Comparison of ENCODE assay signal across 1 cellular context in the genomic region with DNA sequence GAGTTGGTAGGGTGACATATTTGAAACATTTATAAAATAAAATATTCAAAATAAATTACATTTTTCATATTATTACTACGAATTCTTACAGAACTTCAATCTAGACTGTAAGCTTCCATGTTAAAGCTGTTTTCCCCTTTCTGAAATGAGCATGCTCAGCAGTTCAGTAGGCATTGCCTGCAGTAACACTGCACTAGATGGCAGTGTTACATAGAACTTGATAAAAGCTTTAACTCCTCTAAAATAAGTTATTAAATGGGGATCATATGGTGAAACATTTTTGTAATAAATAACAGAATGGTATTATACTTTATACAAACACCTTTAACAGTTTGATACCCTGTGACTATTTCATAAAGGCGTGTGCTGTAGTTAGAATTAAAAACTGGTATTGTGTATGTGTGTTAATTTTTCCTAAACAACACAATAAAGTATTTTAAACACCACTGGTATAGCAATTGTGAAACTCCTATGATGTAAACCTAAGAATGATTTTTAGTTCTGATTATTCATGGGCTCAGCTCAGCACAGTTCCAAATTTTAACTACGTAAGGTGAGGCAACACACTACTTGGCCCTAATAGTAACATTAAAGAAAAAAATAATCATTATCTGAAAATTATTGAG.
TF ChIP-seq lines count a peak whose summit lies in the region.

No MANE protein-coding gene starts in this region.

TF ChIP-seq in GM12878, 131 proteins besides CTCF, POLR2A, EP300 and RAD21 (continued from another document):
- TF ChIP-seq DPF2 (IDR thresholded peaks at IDR 0.05) (0 out of 2 replicates have a peak, but pooled peaks have one; percentile 15), ZNF217 (IDR thresholded peaks at IDR 0.05) (peak; percentile 46; the same call in 1 of the 2 replicates), EED (IDR thresholded peaks at IDR 0.05; ENCODE audit: low read depth) (no peak), HDAC2 (IDR thresholded peaks at IDR 0.05) (no peak), YY1 (IDR thresholded peaks at IDR 0.05; ENCODE audit: low read depth, low read length) (no peak), SP1 (IDR thresholded peaks at IDR 0.05; ENCODE audit: low read depth, low read length) (no peak), CHD1 (IDR thresholded peaks at IDR 0.05; ENCODE audit: low read depth, low read length) (no peak), PRDM15 (CRISPR knock-in tag; IDR thresholded peaks at IDR 0.05) (no peak), NFYA (IDR thresholded peaks at IDR 0.05; ENCODE audit: borderline replicate concordance, low read depth, low read length) (no peak), MYC (IDR thresholded peaks at IDR 0.05; ENCODE audit: insufficient read depth, insufficient read length, insufficient replicate concordance, low read length, severe bottlenecking) (no peak), POU2F2 (IDR thresholded peaks at IDR 0.05; ENCODE audit: borderline replicate concordance, low read depth, low read length) (0 out of 3 replicates have a peak, but pooled peaks have one; percentile 20), IRF3 (IDR thresholded peaks at IDR 0.05) (no peak), PAX8 (IDR thresholded peaks at IDR 0.05) (0 out of 2 replicates have a peak, but pooled peaks have one; percentile 41), RELA (IDR thresholded peaks at IDR 0.05; ENCODE audit: borderline replicate concordance, partially characterized antibody) (no peak), MTA2 (IDR thresholded peaks at IDR 0.05; ENCODE audit: low read depth) (no peak), CBFB (IDR thresholded peaks at IDR 0.05; ENCODE audit: low read depth) (no peak), SREBF2 (IDR thresholded peaks at IDR 0.05; ENCODE audit: low read length) (no peak), MEF2A (IDR thresholded peaks at IDR 0.05; ENCODE audit: insufficient read depth, low read depth, low read length) (peak; percentile 41; the same call in 1 of the 2 replicates), SUPT20H (IDR thresholded peaks at IDR 0.05; ENCODE audit: borderline replicate concordance, control insufficient read depth, low read depth, low read length) (no peak), ZNF622 (IDR thresholded peaks at IDR 0.05) (no peak), SMC3 (IDR thresholded peaks at IDR 0.05; ENCODE audit: borderline replicate concordance, low read length) (peak; percentile 90)
- TF ChIP-seq, protein P1, sequence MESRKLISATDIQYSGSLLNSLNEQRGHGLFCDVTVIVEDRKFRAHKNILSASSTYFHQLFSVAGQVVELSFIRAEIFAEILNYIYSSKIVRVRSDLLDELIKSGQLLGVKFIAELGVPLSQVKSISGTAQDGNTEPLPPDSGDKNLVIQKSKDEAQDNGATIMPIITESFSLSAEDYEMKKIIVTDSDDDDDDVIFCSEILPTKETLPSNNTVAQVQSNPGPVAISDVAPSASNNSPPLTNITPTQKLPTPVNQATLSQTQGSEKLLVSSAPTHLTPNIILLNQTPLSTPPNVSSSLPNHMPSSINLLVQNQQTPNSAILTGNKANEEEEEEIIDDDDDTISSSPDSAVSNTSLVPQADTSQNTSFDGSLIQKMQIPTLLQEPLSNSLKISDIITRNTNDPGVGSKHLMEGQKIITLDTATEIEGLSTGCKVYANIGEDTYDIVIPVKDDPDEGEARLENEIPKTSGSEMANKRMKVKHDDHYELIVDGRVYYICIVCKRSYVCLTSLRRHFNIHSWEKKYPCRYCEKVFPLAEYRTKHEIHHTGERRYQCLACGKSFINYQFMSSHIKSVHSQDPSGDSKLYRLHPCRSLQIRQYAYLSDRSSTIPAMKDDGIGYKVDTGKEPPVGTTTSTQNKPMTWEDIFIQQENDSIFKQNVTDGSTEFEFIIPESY (IDR thresholded peaks at IDR 0.05): peak; percentile 40; the same call in 1 of the 2 replicates
- TF ChIP-seq, protein P2, sequence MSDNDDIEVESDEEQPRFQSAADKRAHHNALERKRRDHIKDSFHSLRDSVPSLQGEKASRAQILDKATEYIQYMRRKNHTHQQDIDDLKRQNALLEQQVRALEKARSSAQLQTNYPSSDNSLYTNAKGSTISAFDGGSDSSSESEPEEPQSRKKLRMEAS (IDR thresholded peaks at IDR 0.05; ENCODE audit: low read depth, low read length): no peak
- TF ChIP-seq, protein P3, sequence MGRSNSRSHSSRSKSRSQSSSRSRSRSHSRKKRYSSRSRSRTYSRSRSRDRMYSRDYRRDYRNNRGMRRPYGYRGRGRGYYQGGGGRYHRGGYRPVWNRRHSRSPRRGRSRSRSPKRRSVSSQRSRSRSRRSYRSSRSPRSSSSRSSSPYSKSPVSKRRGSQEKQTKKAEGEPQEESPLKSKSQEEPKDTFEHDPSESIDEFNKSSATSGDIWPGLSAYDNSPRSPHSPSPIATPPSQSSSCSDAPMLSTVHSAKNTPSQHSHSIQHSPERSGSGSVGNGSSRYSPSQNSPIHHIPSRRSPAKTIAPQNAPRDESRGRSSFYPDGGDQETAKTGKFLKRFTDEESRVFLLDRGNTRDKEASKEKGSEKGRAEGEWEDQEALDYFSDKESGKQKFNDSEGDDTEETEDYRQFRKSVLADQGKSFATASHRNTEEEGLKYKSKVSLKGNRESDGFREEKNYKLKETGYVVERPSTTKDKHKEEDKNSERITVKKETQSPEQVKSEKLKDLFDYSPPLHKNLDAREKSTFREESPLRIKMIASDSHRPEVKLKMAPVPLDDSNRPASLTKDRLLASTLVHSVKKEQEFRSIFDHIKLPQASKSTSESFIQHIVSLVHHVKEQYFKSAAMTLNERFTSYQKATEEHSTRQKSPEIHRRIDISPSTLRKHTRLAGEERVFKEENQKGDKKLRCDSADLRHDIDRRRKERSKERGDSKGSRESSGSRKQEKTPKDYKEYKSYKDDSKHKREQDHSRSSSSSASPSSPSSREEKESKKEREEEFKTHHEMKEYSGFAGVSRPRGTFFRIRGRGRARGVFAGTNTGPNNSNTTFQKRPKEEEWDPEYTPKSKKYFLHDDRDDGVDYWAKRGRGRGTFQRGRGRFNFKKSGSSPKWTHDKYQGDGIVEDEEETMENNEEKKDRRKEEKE (IDR thresholded peaks at IDR 0.05): no peak
- TF ChIP-seq, protein P4, sequence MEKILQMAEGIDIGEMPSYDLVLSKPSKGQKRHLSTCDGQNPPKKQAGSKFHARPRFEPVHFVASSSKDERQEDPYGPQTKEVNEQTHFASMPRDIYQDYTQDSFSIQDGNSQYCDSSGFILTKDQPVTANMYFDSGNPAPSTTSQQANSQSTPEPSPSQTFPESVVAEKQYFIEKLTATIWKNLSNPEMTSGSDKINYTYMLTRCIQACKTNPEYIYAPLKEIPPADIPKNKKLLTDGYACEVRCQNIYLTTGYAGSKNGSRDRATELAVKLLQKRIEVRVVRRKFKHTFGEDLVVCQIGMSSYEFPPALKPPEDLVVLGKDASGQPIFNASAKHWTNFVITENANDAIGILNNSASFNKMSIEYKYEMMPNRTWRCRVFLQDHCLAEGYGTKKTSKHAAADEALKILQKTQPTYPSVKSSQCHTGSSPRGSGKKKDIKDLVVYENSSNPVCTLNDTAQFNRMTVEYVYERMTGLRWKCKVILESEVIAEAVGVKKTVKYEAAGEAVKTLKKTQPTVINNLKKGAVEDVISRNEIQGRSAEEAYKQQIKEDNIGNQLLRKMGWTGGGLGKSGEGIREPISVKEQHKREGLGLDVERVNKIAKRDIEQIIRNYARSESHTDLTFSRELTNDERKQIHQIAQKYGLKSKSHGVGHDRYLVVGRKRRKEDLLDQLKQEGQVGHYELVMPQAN (conservative IDR thresholded peaks at IDR 0.05): no peak
TF ChIP-seq in GM12878: peak in this region for 17.
